1 cellular context compared by ENCODE assay signal in the genomic region with DNA sequence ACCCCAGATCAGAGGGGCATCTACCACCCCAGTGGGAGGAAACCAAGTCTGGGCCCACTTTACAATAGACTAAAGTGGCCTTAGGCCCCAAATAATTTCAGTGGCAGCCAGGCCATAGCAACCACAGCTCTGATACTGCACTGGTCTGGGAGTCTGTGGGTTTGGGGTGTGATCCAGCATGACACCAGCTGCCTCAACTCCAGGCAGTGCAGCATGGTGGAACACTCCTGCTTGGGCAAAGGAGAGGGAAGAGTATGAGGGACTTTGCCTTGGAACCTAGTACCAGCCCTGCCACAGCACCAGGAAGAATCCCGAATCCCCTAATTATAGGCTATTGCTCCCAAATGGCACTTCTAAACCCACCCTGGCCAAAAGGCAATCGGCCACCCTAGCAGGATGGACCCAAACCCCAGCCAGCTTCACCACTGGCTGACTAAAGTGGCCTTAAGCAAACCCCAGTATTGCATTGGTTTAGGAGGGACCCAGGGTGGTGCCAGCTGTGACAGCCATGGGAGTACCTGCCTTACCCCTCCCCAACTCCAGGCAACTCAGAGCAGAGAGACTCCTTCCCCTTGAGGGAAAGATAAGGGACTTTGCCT.
TF ChIP-seq lines count a peak whose summit lies in the region.

No MANE protein-coding gene starts in this region.

TF ChIP-seq in HCT116, 20 proteins besides CTCF, POLR2A, EP300 and RAD21 (continued from another document):
- TF ChIP-seq ZFX (IDR thresholded peaks at IDR 0.05) (no peak), CEBPB (IDR thresholded peaks at IDR 0.05; ENCODE audit: low read depth) (no peak), SP1 (IDR thresholded peaks at IDR 0.05; ENCODE audit: low read depth) (no peak; the same call in 1 of the 2 replicates), FOSL1 (IDR thresholded peaks at IDR 0.05; ENCODE audit: low read depth) (no peak), EZH2 (IDR thresholded peaks at IDR 0.05) (no peak), SIN3A (IDR thresholded peaks at IDR 0.05; ENCODE audit: low read depth) (no peak), POLR2AphosphoS5 (IDR thresholded peaks at IDR 0.05; ENCODE audit: low read depth, low read length) (no peak), YY1 (IDR thresholded peaks at IDR 0.05; ENCODE audit: extremely low read depth, insufficient replicate concordance, low read depth, low read length) (no peak), SRF (IDR thresholded peaks at IDR 0.05; ENCODE audit: low read depth) (no peak), JUND (IDR thresholded peaks at IDR 0.05) (no peak), TCF7L2 (IDR thresholded peaks at IDR 0.05; ENCODE audit: borderline replicate concordance, extremely low read depth, insufficient read depth, insufficient read length) (no peak), EZH2phosphoT487 (IDR thresholded peaks at IDR 0.05; ENCODE audit: borderline replicate concordance) (no peak), CBX3 (IDR thresholded peaks at IDR 0.05; ENCODE audit: low read depth) (no peak), EGR1 (IDR thresholded peaks at IDR 0.05; ENCODE audit: low read depth) (no peak), ZNF274 (IDR thresholded peaks at IDR 0.05; ENCODE audit: low read depth, low read length) (no peak)
- TF ChIP-seq, protein P1, sequence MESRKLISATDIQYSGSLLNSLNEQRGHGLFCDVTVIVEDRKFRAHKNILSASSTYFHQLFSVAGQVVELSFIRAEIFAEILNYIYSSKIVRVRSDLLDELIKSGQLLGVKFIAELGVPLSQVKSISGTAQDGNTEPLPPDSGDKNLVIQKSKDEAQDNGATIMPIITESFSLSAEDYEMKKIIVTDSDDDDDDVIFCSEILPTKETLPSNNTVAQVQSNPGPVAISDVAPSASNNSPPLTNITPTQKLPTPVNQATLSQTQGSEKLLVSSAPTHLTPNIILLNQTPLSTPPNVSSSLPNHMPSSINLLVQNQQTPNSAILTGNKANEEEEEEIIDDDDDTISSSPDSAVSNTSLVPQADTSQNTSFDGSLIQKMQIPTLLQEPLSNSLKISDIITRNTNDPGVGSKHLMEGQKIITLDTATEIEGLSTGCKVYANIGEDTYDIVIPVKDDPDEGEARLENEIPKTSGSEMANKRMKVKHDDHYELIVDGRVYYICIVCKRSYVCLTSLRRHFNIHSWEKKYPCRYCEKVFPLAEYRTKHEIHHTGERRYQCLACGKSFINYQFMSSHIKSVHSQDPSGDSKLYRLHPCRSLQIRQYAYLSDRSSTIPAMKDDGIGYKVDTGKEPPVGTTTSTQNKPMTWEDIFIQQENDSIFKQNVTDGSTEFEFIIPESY (IDR thresholded peaks at IDR 0.05; ENCODE audit: extremely low read depth, insufficient replicate concordance, low read length), result no peak
- TF ChIP-seq, protein P2, sequence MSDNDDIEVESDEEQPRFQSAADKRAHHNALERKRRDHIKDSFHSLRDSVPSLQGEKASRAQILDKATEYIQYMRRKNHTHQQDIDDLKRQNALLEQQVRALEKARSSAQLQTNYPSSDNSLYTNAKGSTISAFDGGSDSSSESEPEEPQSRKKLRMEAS (IDR thresholded peaks at IDR 0.05), result no peak
- TF ChIP-seq, protein P3, sequence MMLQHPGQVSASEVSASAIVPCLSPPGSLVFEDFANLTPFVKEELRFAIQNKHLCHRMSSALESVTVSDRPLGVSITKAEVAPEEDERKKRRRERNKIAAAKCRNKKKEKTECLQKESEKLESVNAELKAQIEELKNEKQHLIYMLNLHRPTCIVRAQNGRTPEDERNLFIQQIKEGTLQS (IDR thresholded peaks at IDR 0.05), result no peak
- TF ChIP-seq, protein P4, sequence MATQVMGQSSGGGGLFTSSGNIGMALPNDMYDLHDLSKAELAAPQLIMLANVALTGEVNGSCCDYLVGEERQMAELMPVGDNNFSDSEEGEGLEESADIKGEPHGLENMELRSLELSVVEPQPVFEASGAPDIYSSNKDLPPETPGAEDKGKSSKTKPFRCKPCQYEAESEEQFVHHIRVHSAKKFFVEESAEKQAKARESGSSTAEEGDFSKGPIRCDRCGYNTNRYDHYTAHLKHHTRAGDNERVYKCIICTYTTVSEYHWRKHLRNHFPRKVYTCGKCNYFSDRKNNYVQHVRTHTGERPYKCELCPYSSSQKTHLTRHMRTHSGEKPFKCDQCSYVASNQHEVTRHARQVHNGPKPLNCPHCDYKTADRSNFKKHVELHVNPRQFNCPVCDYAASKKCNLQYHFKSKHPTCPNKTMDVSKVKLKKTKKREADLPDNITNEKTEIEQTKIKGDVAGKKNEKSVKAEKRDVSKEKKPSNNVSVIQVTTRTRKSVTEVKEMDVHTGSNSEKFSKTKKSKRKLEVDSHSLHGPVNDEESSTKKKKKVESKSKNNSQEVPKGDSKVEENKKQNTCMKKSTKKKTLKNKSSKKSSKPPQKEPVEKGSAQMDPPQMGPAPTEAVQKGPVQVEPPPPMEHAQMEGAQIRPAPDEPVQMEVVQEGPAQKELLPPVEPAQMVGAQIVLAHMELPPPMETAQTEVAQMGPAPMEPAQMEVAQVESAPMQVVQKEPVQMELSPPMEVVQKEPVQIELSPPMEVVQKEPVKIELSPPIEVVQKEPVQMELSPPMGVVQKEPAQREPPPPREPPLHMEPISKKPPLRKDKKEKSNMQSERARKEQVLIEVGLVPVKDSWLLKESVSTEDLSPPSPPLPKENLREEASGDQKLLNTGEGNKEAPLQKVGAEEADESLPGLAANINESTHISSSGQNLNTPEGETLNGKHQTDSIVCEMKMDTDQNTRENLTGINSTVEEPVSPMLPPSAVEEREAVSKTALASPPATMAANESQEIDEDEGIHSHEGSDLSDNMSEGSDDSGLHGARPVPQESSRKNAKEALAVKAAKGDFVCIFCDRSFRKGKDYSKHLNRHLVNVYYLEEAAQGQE (IDR thresholded peaks at IDR 0.05; ENCODE audit: low read depth), result no peak
